ENCODE assay signal across 8 cellular contexts in genomic region chr13:114043421-114044053, GRCh38.
DNase-seq lines count a peak whose midpoint lies in the region; ATAC-seq lines count a peak whose summit lies in the region.

No MANE protein-coding gene starts in this region.

- H3K27me3 Mint-ChIP-seq in activated CD4-positive, alpha-beta T cell treated with anti-CD3 and anti-CD28 coated beads, Interleukin-2, amount 10 ng/mL, durations not matched to agents 7 days and 5 days = no peaks in the 10 kb centered on the region
- no peaks in the 10 kb centered on the region for H3K27me3 Mint-ChIP-seq in naive thymus-derived CD8-positive, alpha-beta T cell

- H3K27ac Mint-ChIP-seq in activated CD4-positive, alpha-beta T cell treated with anti-CD3 and anti-CD28 coated beads, Interleukin-2, amount 10 ng/mL, durations not matched to agents 7 days and 5 days = peak overlapping the region; percentile 50
- peak overlapping the region; percentile 21 to 93 (median 80) for H3K27ac Mint-ChIP-seq in naive thymus-derived CD8-positive, alpha-beta T cell

- CTCF ChIA-PET in activated CD4-positive, alpha-beta T cell treated with anti-CD3 and anti-CD28 coated beads, Interleukin-2, amount 10 ng/mL, durations not matched to agents 7 days and 5 days (lab: Charles Lee) = no interaction called here

- no peaks in the 10 kb centered on the region for H3K9me3 Mint-ChIP-seq in activated CD4-positive, alpha-beta T cell treated with anti-CD3 and anti-CD28 coated beads, Interleukin-2, amount 10 ng/mL, durations not matched to agents 7 days and 5 days
- peaks cover 0 to 2% (median 0%) of the 10 kb centered on the region in 9 donors for H3K9me3 Mint-ChIP-seq in naive thymus-derived CD8-positive, alpha-beta T cell

- H3K4me1 Mint-ChIP-seq in activated CD4-positive, alpha-beta T cell treated with anti-CD3 and anti-CD28 coated beads, Interleukin-2, amount 10 ng/mL, durations not matched to agents 7 days and 5 days = peaks cover 32% of the 10 kb centered on the region
- peaks cover 35 to 77% (median 65%) of the 10 kb centered on the region in 4 donors for H3K4me1 Mint-ChIP-seq in naive thymus-derived CD8-positive, alpha-beta T cell

- peak; percentile 45 to 67 for ATAC-seq in naive thymus-derived CD8-positive, alpha-beta T cell
- ATAC-seq in HG03439 (IDR thresholded peaks at IDR 0.05; ENCODE audit: unreplicated experiment) = no peak

- H3K4me3 Mint-ChIP-seq in activated CD4-positive, alpha-beta T cell treated with anti-CD3 and anti-CD28 coated beads, Interleukin-2, amount 10 ng/mL, durations not matched to agents 7 days and 5 days = no peak overlapping the region
- peak overlapping the region in 5 of 10 donors; percentile 12 to 61 (median 58) for H3K4me3 Mint-ChIP-seq in naive thymus-derived CD8-positive, alpha-beta T cell

- no peak for DNase-seq in activated CD4-positive, alpha-beta T cell treated with anti-CD3 and anti-CD28 coated beads, Interleukin-2, amount 10 ng/mL, durations not matched to agents 7 days and 5 days
- DNase-seq in activated CD4-positive, alpha-beta T cell treated with anti-CD3 and anti-CD28 coated beads for 1 hour = no peak
- peak; percentile 41 for DNase-seq in NCI-H2227 treated with DMSO at 0.1 percent for 48 hours (lab: John Stamatoyannopoulos, UW)
- DNase-seq in cerebellum (ENCODE audit: low spot score) = peak; percentile 24
- peak in 5 of 10 donors; percentile 22 to 66 (median 40) for DNase-seq in naive thymus-derived CD8-positive, alpha-beta T cell
- DNase-seq in DMS153 treated with DMSO at 0.1 percent for 48 hours (lab: John Stamatoyannopoulos, UW; ENCODE audit: unreplicated experiment) = no peak
- DNase-seq in NCI-H1436 treated with DMSO at 0.1 percent for 48 hours (lab: John Stamatoyannopoulos, UW) = no peak

- POLR2A ChIA-PET in activated CD4-positive, alpha-beta T cell treated with anti-CD3 and anti-CD28 coated beads, Interleukin-2, amount 10 ng/mL, durations not matched to agents 7 days and 5 days (lab: Charles Lee) = no interaction called here
- POLR2A ChIA-PET in naive thymus-derived CD8-positive, alpha-beta T cell (lab: Charles Lee) = no interaction called here

- H3K36me3 Mint-ChIP-seq in activated CD4-positive, alpha-beta T cell treated with anti-CD3 and anti-CD28 coated beads, Interleukin-2, amount 10 ng/mL, durations not matched to agents 7 days and 5 days (ENCODE audit: low read depth) = peaks cover 58% of the 10 kb centered on the region
- peaks cover 0 to 71% (median 14%) of the 10 kb centered on the region in 3 donors for H3K36me3 Mint-ChIP-seq in naive thymus-derived CD8-positive, alpha-beta T cell

Comparison
In these comparisons a context has a peak if more than half of its experiments do, and no peak if none do; other contexts are left out.
1. DNase-seq: peak in NCI-H2227 treated with DMSO at 0.1 percent for 48 hours (single experiment) and cerebellum (single experiment); none in activated CD4-positive, alpha-beta T cell treated with anti-CD3 and anti-CD28 coated beads, Interleukin-2, amount 10 ng/mL, durations not matched to agents 7 days and 5 days (single experiment), activated CD4-positive, alpha-beta T cell treated with anti-CD3 and anti-CD28 coated beads for 1 hour (single experiment), DMS153 treated with DMSO at 0.1 percent for 48 hours (single experiment) and NCI-H1436 treated with DMSO at 0.1 percent for 48 hours (single experiment).